ENCODE assay signal across 1 cellular context in the genomic region with DNA sequence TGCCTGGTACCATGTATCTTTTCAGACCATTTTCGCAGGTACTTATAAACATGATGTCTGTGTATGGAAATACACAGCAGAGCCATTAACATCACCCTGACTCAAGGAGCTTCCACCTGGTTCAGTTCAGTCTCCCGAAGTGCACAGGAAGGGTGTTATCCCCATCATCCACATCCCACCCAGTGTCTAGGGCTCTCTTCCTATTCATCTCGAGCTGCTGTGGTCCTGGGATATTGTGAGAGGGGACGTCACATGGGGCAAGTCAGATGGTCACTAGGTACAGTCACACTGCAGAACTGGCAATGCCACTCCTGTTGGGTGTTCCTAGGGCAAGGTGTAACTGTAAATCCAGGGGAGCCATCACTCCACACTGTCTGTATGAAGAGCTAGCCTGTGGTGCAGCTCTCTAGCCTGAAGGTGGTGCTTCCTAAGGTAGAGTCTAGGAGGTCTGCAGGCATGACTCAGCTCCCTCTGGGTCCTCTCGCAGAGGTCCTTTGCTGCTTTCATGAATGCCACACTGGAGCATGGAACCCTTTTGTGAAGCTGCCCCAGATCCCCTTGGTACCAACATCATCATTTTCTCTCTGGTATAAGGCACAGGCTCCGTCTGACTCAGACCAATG.
TF ChIP-seq lines count a peak whose summit lies in the region.

No MANE protein-coding gene starts in this region.

TF ChIP-seq in HepG2, 621 proteins besides CTCF, POLR2A, EP300 and RAD21:
- TF ChIP-seq ZNF451 (CRISPR knock-in tag; IDR thresholded peaks at IDR 0.05) (no peak), SIX4 (CRISPR knock-in tag; IDR thresholded peaks at IDR 0.05) (no peak), ZKSCAN5 (CRISPR knock-in tag; IDR thresholded peaks at IDR 0.05) (no peak), ATAD3A (CRISPR knock-in tag; IDR thresholded peaks at IDR 0.05) (no peak), ZNF232 (CRISPR knock-in tag; IDR thresholded peaks at IDR 0.05; ENCODE audit: borderline replicate concordance) (no peak), ZSCAN20 (CRISPR knock-in tag; IDR thresholded peaks at IDR 0.05; ENCODE audit: borderline replicate concordance) (no peak), RCOR2 (CRISPR knock-in tag; IDR thresholded peaks at IDR 0.05) (no peak), NFE2 (CRISPR knock-in tag; IDR thresholded peaks at IDR 0.05) (peak; percentile 75; the same call in 1 of the 2 replicates), SMC3 (IDR thresholded peaks at IDR 0.05; ENCODE audit: low read length) (peak; percentile 3; the same call in 1 of the 2 replicates), NFE2L2 (IDR thresholded peaks at IDR 0.05; ENCODE audit: low read length) (peak; percentile 16; the same call in 1 of the 2 replicates), GTF3A (CRISPR knock-in tag; conservative IDR thresholded peaks at IDR 0.05) (no peak), FOSL2 (CRISPR knock-in tag; IDR thresholded peaks at IDR 0.05) (0 out of 2 replicates have a peak, but pooled peaks have one; percentile 35), ZFP90 (CRISPR knock-in tag; IDR thresholded peaks at IDR 0.05; ENCODE audit: borderline replicate concordance) (no peak), ZNF10 (CRISPR knock-in tag; IDR thresholded peaks at IDR 0.05; ENCODE audit: borderline replicate concordance, low read depth) (no peak), RFXANK (CRISPR knock-in tag; IDR thresholded peaks at IDR 0.05) (no peak), RAD51 (IDR thresholded peaks at IDR 0.05; ENCODE audit: borderline replicate concordance) (no peak), ZNF788 (CRISPR knock-in tag; IDR thresholded peaks at IDR 0.05; ENCODE audit: borderline replicate concordance) (no peak), XRCC5 (optimal IDR thresholded peaks at IDR 0.05; ENCODE audit: low read length) (no peak)
- TF ChIP-seq, protein P1, sequence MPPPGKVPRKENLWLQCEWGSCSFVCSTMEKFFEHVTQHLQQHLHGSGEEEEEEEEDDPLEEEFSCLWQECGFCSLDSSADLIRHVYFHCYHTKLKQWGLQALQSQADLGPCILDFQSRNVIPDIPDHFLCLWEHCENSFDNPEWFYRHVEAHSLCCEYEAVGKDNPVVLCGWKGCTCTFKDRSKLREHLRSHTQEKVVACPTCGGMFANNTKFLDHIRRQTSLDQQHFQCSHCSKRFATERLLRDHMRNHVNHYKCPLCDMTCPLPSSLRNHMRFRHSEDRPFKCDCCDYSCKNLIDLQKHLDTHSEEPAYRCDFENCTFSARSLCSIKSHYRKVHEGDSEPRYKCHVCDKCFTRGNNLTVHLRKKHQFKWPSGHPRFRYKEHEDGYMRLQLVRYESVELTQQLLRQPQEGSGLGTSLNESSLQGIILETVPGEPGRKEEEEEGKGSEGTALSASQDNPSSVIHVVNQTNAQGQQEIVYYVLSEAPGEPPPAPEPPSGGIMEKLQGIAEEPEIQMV (CRISPR knock-in tag; IDR thresholded peaks at IDR 0.05; ENCODE audit: low read depth) = no peak
- TF ChIP-seq, protein P2, sequence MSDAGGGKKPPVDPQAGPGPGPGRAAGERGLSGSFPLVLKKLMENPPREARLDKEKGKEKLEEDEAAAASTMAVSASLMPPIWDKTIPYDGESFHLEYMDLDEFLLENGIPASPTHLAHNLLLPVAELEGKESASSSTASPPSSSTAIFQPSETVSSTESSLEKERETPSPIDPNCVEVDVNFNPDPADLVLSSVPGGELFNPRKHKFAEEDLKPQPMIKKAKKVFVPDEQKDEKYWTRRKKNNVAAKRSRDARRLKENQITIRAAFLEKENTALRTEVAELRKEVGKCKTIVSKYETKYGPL (CRISPR knock-in tag; IDR thresholded peaks at IDR 0.05) = no peak
